8 cellular contexts compared by ENCODE assay signal in genomic region chr12:49193746-49194145, GRCh38. TPM values are rescaled to one million over a fixed set of nuclear protein-coding genes. Genes with fewer than 3 reads are reported as not detected.
DNase-seq lines count a peak whose midpoint lies in the region; ATAC-seq, FAIRE-seq and TF ChIP-seq lines count a peak whose summit lies in the region.
"Not testable (repeated sequence)": the region's sequence is repeated elsewhere in the genome, so short reads cannot be mapped to it uniquely, and the experiment has no call there.

No MANE protein-coding gene starts in this region.

- H3K4me3 ChIP-seq in K562, result not testable (repeated sequence)

- not testable (repeated sequence) for H3K27ac ChIP-seq in K562 (ENCODE audit: extremely low read depth, low read depth, low read length)

- not testable (repeated sequence) for DNase-seq in K562 (ENCODE audit: extremely low read depth in 1 of 4, low spot score in 3 of 4)
- DNase-seq in left lobe of liver (ENCODE audit: low spot score), result peak; percentile 43
- peak; percentile 64 for DNase-seq in mesenteric fat pad (ENCODE audit: low spot score)
- peak; percentile 42 for DNase-seq in osteocyte (ENCODE audit: extremely low spot score, unreplicated experiment)
- DNase-seq in type B pancreatic cell (ENCODE audit: extremely low spot score, unreplicated experiment), result peak; percentile 6
- DNase-seq in ureter (ENCODE audit: low spot score), result peak; percentile 19

- not testable (repeated sequence) for H3K27me3 Mint-ChIP-seq in brain; dendritic cell treated with granulocyte-macrophage colony-stimulating factor and Interleukin-4, amounts not matched to agents 40 ng/mL and 50 ng/mL, for 4 days; osteocyte (ENCODE audit: unreplicated experiment); type B pancreatic cell

- FAIRE-seq in K562 (lab: Jason Lieb, UNC), result not testable (repeated sequence)

- not testable (repeated sequence) for BruUV-seq in K562 (replicated peaks; lab: Mats Ljungman, UMichigan)

- not testable (repeated sequence) for H3K27me3 ChIP-seq in K562 (ENCODE audit: control insufficient read depth in 2 of 2, insufficient read depth in 2 of 2, low read length in 2 of 2)

- in situ Hi-C loops in K562 (cut with MboI), result not testable (repeated sequence)

- H4K20me1 ChIP-seq in K562 (replicated peaks; ENCODE audit: control insufficient read depth, insufficient read depth, low read length), result not testable (repeated sequence)

- peaks cover 9 to 13% of the 10 kb centered on the region in 2 experiments for H3K4me1 ChIP-seq in K562 (replicated peaks in 1 of 2; ENCODE audit: control insufficient read depth in 2 of 2, insufficient read depth in 2 of 2, low read length in 2 of 2)

- not testable (repeated sequence) for H3K4me2 ChIP-seq in K562 (ENCODE audit: insufficient read depth, low read length)

- TF ChIP-seq POLR2A in K562 (conservative IDR thresholded peaks at IDR 0.05), result not testable (repeated sequence)

- TF ChIP-seq CTCF in K562 (IDR thresholded peaks at IDR 0.05 in 2 of 3, conservative IDR thresholded peaks at IDR 0.05 in 1 of 3; ENCODE audit: insufficient read depth in 2 of 3, low read depth in 1 of 3, low read length in 3 of 3); brain (conservative IDR thresholded peaks at IDR 0.05); osteocyte (IDR thresholded peaks at IDR 0.05); type B pancreatic cell (conservative IDR thresholded peaks at IDR 0.05): not testable (repeated sequence)

- H3K9me3 Mint-ChIP-seq in brain; dendritic cell treated with granulocyte-macrophage colony-stimulating factor and Interleukin-4, amounts not matched to agents 40 ng/mL and 50 ng/mL, for 4 days; osteocyte (ENCODE audit: unreplicated experiment); type B pancreatic cell: not testable (repeated sequence)

- H3K79me2 ChIP-seq in K562 (ENCODE audit: control insufficient read depth, insufficient read depth, low read length), result not testable (repeated sequence)

- H3K9me3 ChIP-seq in K562 (replicated peaks; ENCODE audit: control insufficient read depth, insufficient read depth, low read depth, low read length), result not testable (repeated sequence)

- intact Hi-C loops in K562 (cut with micrococcal nuclease); dendritic cell treated with granulocyte-macrophage colony-stimulating factor and Interleukin-4, amounts not matched to agents 40 ng/mL and 50 ng/mL, for 4 days (cut with micrococcal nuclease): not testable (repeated sequence)

- H3K9ac ChIP-seq in K562 (ENCODE audit: insufficient read depth in 1 of 2, low read depth in 2 of 2, low read length in 2 of 2), result not testable (repeated sequence)

- H3K36me3 ChIP-seq in K562 (ENCODE audit: control insufficient read depth, insufficient read depth, low read length), result not testable (repeated sequence)

- H3K9me1 ChIP-seq in K562 (ENCODE audit: control insufficient read depth, insufficient read depth, low read length), result not testable (repeated sequence)

- not testable (repeated sequence) for TF ChIP-seq EP300 in K562 (IDR thresholded peaks at IDR 0.05; ENCODE audit: low read length)

- CTCF ChIA-PET in K562 (lab: Yijun Ruan, JAX; ENCODE audit: low intra/inter-chr PET ratio), result not testable (repeated sequence)

- POLR2A ChIA-PET in K562 (lab: Yijun Ruan, JAX), result interaction anchor here (0.6 to 1.4 kb wide), 2 partner anchors 9 to 73 kb away, joined by 4 read pairs; no protein-coding TSS in a partner anchor

- TF ChIP-seq RAD21 in K562 (CRISPR knock-in tag; conservative IDR thresholded peaks at IDR 0.05 in 1 of 2, IDR thresholded peaks at IDR 0.05 in 1 of 2), result not testable (repeated sequence)

- H3K36me3 Mint-ChIP-seq in brain; osteocyte (ENCODE audit: unreplicated experiment); type B pancreatic cell: not testable (repeated sequence)
- H3K36me3 Mint-ChIP-seq in dendritic cell treated with granulocyte-macrophage colony-stimulating factor and Interleukin-4, amounts not matched to agents 40 ng/mL and 50 ng/mL, for 4 days (ENCODE audit: low read depth), result peaks cover 12% of the 10 kb centered on the region

- not testable (repeated sequence) for H2AFZ ChIP-seq in K562 (ENCODE audit: low read depth, low read length)

- H3K4me3 Mint-ChIP-seq in brain; dendritic cell treated with granulocyte-macrophage colony-stimulating factor and Interleukin-4, amounts not matched to agents 40 ng/mL and 50 ng/mL, for 4 days; osteocyte (ENCODE audit: unreplicated experiment); type B pancreatic cell: not testable (repeated sequence)

- ATAC-seq in K562, left lobe of liver: not testable (repeated sequence)

- peak overlapping the region in 3 of 5 experiments; percentile 7 to 14 (median 9) for H3K27ac Mint-ChIP-seq in brain
- peak overlapping the region; percentile 27 for H3K27ac Mint-ChIP-seq in dendritic cell treated with granulocyte-macrophage colony-stimulating factor and Interleukin-4, amounts not matched to agents 40 ng/mL and 50 ng/mL, for 4 days
- not testable (repeated sequence) for H3K27ac Mint-ChIP-seq in osteocyte (ENCODE audit: unreplicated experiment); type B pancreatic cell

- WGBS in K562 (ENCODE audit: insufficient coverage, low coverage, missing lambda C conversion rate), result 48% methylated on average over 4 of the region's 4 CpGs

- H3K4me1 Mint-ChIP-seq in brain (peaks cover 75% of the 10 kb centered on the region), osteocyte (ENCODE audit: unreplicated experiment) (peaks cover 10% of the 10 kb centered on the region), type B pancreatic cell (ENCODE audit: unreplicated experiment) (peaks cover 15% of the 10 kb centered on the region)
- H3K4me1 Mint-ChIP-seq in dendritic cell treated with granulocyte-macrophage colony-stimulating factor and Interleukin-4, amounts not matched to agents 40 ng/mL and 50 ng/mL, for 4 days (ENCODE audit: low read depth), result peaks cover 54% of the 10 kb centered on the region

TF ChIP-seq in K562, 482 proteins besides CTCF, POLR2A, EP300 and RAD21:
- TF ChIP-seq NFIC (IDR thresholded peaks at IDR 0.05), result peak; percentile 72
TF ChIP-seq in K562: peak in this region for 1; not testable (repeated sequence) for 481.

RNA-seq across cellular contexts. Expression of gene TUBA1A, which starts 4.9 kb away (rescaled TPM):
- 9.3 and 22.8 TPM in 2 replicates for total RNA-seq in K562 (2011; cell fraction: chromatin; rRNA removed; ENCODE audit: low replicate concordance)
- total RNA-seq in K562 (2011; cell fraction: nucleolus; rRNA removed), result 15.7 and 17.7 TPM in 2 replicates
- 10.5 and 14.7 TPM in 2 replicates for total RNA-seq in K562 (2011; cell fraction: nucleoplasm; rRNA removed)
- total RNA-seq in K562 (2014; rRNA removed), result 9.6 and 10.2 TPM in 2 replicates
- total RNA-seq in K562 (2014; rRNA removed; fragmentation: Illumina TruSeq; extraction: Trizol), result 7.1 and 7.4 TPM in 2 replicates
- total RNA-seq in K562 (2015; rRNA removed; fragmentation: Illumina TruSeq; extraction: Trizol), result 11.5 and 11.9 TPM in 2 replicates
- total RNA-seq in K562 (2021), result 7.7 and 8.6 TPM in 2 replicates
- polyA plus RNA-seq in K562 (2011; rRNA removed), result 45.1 and 161 TPM in 2 replicates
- polyA plus RNA-seq in K562 (2011; cell fraction: cytosol; rRNA removed), result 70.9 and 239 TPM in 2 replicates
- 21.0 and 76.7 TPM in 2 replicates for polyA plus RNA-seq in K562 (2011; cell fraction: nucleus; rRNA removed)
- 27.7 and 59.0 TPM in 2 replicates for polyA plus RNA-seq in K562 (2012)
- 16.3 and 18.8 TPM in 2 replicates for polyA plus RNA-seq in K562 (2014; fragmentation: Illumina TruSeq; extraction: Trizol)
- 10 to 100 TPM; 23.7 to 24.2 TPM for polyA plus RNA-seq in K562 (2014; fragmentation: Nextera tagmentation; extraction: Ambion mirVana)
- 11.7 and 13.9 TPM in 2 replicates for polyA plus RNA-seq in K562 (2014; rRNA removed)
- polyA minus RNA-seq in K562 (2011; rRNA and poly(A)+ RNA removed), result 35.5 and 78.6 TPM in 2 replicates
- 12.4 and 33.4 TPM in 2 replicates for polyA minus RNA-seq in K562 (2011; cell fraction: cytosol; rRNA and poly(A)+ RNA removed)
- polyA minus RNA-seq in K562 (2011; cell fraction: nucleus; rRNA and poly(A)+ RNA removed), result 6.2 and 22.2 TPM in 2 replicates
- polyA plus RNA-seq in brain (ENCODE audit: insufficient read depth, low read depth, low replicate concordance), result 7,715 TPM
- total RNA-seq in left lobe of liver, result 4.8 TPM
- total RNA-seq in mesenteric fat pad, result 121 TPM
- total RNA-seq in osteocyte, result 466 and 471 TPM in 2 replicates
- total RNA-seq in type B pancreatic cell (ENCODE audit: low replicate concordance), result 211 and 489 TPM in 2 replicates
- total RNA-seq in ureter, result 107 TPM
